1 cellular context compared by ENCODE assay signal in genomic region chr5:138588013-138588788, GRCh38.
TF ChIP-seq lines count a peak whose summit lies in the region.

No MANE protein-coding gene starts in this region.

TF ChIP-seq in HEK293, 187 proteins besides CTCF, POLR2A, EP300 and RAD21 (continued from another document):
- TF ChIP-seq ZNF26 (tag by site-specific recombination; IDR thresholded peaks at IDR 0.05) (no peak), YY2 (tag by site-specific recombination; IDR thresholded peaks at IDR 0.05) (no peak), ZBTB44 (tag by site-specific recombination; IDR thresholded peaks at IDR 0.05) (no peak)
